1 cellular context compared by ENCODE assay signal in genomic region chr11:128550967-128551522, GRCh38.
TF ChIP-seq lines count a peak whose summit lies in the region.

No MANE protein-coding gene starts in this region.

TF ChIP-seq in GM23338, 12 proteins besides CTCF, POLR2A, EP300 and RAD21 (continued from another document):
- TF ChIP-seq, protein P1, sequence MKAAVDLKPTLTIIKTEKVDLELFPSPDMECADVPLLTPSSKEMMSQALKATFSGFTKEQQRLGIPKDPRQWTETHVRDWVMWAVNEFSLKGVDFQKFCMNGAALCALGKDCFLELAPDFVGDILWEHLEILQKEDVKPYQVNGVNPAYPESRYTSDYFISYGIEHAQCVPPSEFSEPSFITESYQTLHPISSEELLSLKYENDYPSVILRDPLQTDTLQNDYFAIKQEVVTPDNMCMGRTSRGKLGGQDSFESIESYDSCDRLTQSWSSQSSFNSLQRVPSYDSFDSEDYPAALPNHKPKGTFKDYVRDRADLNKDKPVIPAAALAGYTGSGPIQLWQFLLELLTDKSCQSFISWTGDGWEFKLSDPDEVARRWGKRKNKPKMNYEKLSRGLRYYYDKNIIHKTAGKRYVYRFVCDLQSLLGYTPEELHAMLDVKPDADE (IDR thresholded peaks at IDR 0.05) = no peak
- TF ChIP-seq EZH2 (IDR thresholded peaks at IDR 0.05; ENCODE audit: low read depth, unreplicated experiment) (no peak), ZNF462 (CRISPR knock-in tag; IDR thresholded peaks at IDR 0.05) (no peak)
